ENCODE assay signal across 1 cellular context in the genomic region with DNA sequence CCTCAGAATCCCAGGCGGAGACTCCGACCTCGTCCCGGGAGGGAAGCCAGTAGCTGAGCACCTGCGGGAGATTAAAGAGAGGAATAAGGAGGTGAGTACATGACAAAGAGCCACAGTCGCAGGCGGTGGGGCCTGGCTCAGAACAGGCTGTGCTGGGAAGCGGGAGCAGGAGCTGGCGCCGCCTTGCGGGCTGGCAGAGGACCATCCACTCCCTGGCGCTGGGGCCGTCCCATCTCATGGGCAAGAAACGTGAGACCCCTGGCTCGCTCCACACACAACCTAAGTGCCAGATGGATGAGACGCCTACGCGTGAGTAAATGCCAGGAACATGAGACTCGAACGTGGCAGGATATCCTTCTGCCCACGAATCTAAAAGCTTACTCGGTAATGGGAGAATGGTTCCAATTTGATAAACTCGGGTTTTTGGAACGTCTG.
A peak's percentile ranks its signal among the peaks of the same experiment; 100 is the strongest.
TF ChIP-seq lines count a peak whose summit lies in the region.

No MANE protein-coding gene starts in this region.

TF ChIP-seq in H1, 55 proteins besides CTCF, POLR2A, EP300 and RAD21:
- peak; percentile 48; the same call in 1 of the 2 replicates for TF ChIP-seq POLR2AphosphoS5 (IDR thresholded peaks at IDR 0.05; ENCODE audit: low read depth, low read length)
- TF ChIP-seq JUND (IDR thresholded peaks at IDR 0.05; ENCODE audit: low read length), result peak; percentile 41; the same call in 1 of the 2 replicates
- no peak for TF ChIP-seq RXRA (IDR thresholded peaks at IDR 0.05; ENCODE audit: insufficient read depth, low read depth, low read length)
- TF ChIP-seq, protein P1, sequence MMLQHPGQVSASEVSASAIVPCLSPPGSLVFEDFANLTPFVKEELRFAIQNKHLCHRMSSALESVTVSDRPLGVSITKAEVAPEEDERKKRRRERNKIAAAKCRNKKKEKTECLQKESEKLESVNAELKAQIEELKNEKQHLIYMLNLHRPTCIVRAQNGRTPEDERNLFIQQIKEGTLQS (IDR thresholded peaks at IDR 0.05; ENCODE audit: insufficient read depth, low read depth, low read length), result no peak
- no peak for TF ChIP-seq RNF2 (IDR thresholded peaks at IDR 0.05; ENCODE audit: borderline replicate concordance, low read depth, low read length, missing control alignments, poor library complexity, severe bottlenecking)
- no peak for TF ChIP-seq MAFK (IDR thresholded peaks at IDR 0.05; ENCODE audit: low read depth, low read length)
- no peak for TF ChIP-seq HDAC6 (IDR thresholded peaks at IDR 0.05; ENCODE audit: low read depth, low read length)
- peak; percentile 60; the same call in 1 of the 2 replicates for TF ChIP-seq YY1 (IDR thresholded peaks at IDR 0.05; ENCODE audit: low read depth, low read length)
- TF ChIP-seq, protein P2, sequence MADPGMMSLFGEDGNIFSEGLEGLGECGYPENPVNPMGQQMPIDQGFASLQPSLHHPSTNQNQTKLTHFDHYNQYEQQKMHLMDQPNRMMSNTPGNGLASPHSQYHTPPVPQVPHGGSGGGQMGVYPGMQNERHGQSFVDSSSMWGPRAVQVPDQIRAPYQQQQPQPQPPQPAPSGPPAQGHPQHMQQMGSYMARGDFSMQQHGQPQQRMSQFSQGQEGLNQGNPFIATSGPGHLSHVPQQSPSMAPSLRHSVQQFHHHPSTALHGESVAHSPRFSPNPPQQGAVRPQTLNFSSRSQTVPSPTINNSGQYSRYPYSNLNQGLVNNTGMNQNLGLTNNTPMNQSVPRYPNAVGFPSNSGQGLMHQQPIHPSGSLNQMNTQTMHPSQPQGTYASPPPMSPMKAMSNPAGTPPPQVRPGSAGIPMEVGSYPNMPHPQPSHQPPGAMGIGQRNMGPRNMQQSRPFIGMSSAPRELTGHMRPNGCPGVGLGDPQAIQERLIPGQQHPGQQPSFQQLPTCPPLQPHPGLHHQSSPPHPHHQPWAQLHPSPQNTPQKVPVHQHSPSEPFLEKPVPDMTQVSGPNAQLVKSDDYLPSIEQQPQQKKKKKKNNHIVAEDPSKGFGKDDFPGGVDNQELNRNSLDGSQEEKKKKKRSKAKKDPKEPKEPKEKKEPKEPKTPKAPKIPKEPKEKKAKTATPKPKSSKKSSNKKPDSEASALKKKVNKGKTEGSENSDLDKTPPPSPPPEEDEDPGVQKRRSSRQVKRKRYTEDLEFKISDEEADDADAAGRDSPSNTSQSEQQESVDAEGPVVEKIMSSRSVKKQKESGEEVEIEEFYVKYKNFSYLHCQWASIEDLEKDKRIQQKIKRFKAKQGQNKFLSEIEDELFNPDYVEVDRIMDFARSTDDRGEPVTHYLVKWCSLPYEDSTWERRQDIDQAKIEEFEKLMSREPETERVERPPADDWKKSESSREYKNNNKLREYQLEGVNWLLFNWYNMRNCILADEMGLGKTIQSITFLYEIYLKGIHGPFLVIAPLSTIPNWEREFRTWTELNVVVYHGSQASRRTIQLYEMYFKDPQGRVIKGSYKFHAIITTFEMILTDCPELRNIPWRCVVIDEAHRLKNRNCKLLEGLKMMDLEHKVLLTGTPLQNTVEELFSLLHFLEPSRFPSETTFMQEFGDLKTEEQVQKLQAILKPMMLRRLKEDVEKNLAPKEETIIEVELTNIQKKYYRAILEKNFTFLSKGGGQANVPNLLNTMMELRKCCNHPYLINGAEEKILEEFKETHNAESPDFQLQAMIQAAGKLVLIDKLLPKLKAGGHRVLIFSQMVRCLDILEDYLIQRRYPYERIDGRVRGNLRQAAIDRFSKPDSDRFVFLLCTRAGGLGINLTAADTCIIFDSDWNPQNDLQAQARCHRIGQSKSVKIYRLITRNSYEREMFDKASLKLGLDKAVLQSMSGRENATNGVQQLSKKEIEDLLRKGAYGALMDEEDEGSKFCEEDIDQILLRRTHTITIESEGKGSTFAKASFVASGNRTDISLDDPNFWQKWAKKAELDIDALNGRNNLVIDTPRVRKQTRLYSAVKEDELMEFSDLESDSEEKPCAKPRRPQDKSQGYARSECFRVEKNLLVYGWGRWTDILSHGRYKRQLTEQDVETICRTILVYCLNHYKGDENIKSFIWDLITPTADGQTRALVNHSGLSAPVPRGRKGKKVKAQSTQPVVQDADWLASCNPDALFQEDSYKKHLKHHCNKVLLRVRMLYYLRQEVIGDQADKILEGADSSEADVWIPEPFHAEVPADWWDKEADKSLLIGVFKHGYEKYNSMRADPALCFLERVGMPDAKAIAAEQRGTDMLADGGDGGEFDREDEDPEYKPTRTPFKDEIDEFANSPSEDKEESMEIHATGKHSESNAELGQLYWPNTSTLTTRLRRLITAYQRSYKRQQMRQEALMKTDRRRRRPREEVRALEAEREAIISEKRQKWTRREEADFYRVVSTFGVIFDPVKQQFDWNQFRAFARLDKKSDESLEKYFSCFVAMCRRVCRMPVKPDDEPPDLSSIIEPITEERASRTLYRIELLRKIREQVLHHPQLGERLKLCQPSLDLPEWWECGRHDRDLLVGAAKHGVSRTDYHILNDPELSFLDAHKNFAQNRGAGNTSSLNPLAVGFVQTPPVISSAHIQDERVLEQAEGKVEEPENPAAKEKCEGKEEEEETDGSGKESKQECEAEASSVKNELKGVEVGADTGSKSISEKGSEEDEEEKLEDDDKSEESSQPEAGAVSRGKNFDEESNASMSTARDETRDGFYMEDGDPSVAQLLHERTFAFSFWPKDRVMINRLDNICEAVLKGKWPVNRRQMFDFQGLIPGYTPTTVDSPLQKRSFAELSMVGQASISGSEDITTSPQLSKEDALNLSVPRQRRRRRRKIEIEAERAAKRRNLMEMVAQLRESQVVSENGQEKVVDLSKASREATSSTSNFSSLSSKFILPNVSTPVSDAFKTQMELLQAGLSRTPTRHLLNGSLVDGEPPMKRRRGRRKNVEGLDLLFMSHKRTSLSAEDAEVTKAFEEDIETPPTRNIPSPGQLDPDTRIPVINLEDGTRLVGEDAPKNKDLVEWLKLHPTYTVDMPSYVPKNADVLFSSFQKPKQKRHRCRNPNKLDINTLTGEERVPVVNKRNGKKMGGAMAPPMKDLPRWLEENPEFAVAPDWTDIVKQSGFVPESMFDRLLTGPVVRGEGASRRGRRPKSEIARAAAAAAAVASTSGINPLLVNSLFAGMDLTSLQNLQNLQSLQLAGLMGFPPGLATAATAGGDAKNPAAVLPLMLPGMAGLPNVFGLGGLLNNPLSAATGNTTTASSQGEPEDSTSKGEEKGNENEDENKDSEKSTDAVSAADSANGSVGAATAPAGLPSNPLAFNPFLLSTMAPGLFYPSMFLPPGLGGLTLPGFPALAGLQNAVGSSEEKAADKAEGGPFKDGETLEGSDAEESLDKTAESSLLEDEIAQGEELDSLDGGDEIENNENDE (IDR thresholded peaks at IDR 0.05; ENCODE audit: insufficient replicate concordance, low read length), result no peak
- no peak for TF ChIP-seq CBX5 (IDR thresholded peaks at IDR 0.05; ENCODE audit: low read depth, low read length)
- 0 out of 2 replicates have a peak, but pooled peaks have one; percentile 42 for TF ChIP-seq SP1 (IDR thresholded peaks at IDR 0.05; ENCODE audit: low read depth, low read length)
- TF ChIP-seq POU5F1 (IDR thresholded peaks at IDR 0.05; ENCODE audit: low read depth, low read length), result no peak
- no peak for TF ChIP-seq SP2 (IDR thresholded peaks at IDR 0.05; ENCODE audit: low read length)
- TF ChIP-seq SUZ12 (IDR thresholded peaks at IDR 0.05; ENCODE audit: low read length), result no peak
- TF ChIP-seq E2F6 (IDR thresholded peaks at IDR 0.05), result peak; percentile 77
- no peak for TF ChIP-seq CREB1 (IDR thresholded peaks at IDR 0.05)
- TF ChIP-seq CTBP2 (IDR thresholded peaks at IDR 0.05; ENCODE audit: borderline replicate concordance, insufficient read depth, insufficient read length, low read length), result peak; percentile 73
- TF ChIP-seq TBP (IDR thresholded peaks at IDR 0.05; ENCODE audit: low read depth, low read length), result peak; percentile 67; the same call in 1 of the 2 replicates
- TF ChIP-seq RFX5 (IDR thresholded peaks at IDR 0.05; ENCODE audit: borderline replicate concordance, low read depth, low read length), result no peak
- TF ChIP-seq SP4 (IDR thresholded peaks at IDR 0.05; ENCODE audit: low read length), result no peak
- peak; percentile 77; the same call in 1 of the 2 replicates for TF ChIP-seq GABPA (IDR thresholded peaks at IDR 0.05; ENCODE audit: borderline replicate concordance, insufficient read depth, low read length)
- TF ChIP-seq CHD1 (IDR thresholded peaks at IDR 0.05; ENCODE audit: low read depth, low read length), result no peak
- no peak for TF ChIP-seq CEBPB (IDR thresholded peaks at IDR 0.05; ENCODE audit: low read depth, low read length)
- no peak for TF ChIP-seq CHD2 (IDR thresholded peaks at IDR 0.05; ENCODE audit: low read length)
- no peak for TF ChIP-seq JUN (IDR thresholded peaks at IDR 0.05; ENCODE audit: low read depth, low read length)
- TF ChIP-seq TAF1 (IDR thresholded peaks at IDR 0.05; ENCODE audit: low read depth, low read length), result peak; percentile 52; the same call in 1 of the 2 replicates
- TF ChIP-seq, protein P3, sequence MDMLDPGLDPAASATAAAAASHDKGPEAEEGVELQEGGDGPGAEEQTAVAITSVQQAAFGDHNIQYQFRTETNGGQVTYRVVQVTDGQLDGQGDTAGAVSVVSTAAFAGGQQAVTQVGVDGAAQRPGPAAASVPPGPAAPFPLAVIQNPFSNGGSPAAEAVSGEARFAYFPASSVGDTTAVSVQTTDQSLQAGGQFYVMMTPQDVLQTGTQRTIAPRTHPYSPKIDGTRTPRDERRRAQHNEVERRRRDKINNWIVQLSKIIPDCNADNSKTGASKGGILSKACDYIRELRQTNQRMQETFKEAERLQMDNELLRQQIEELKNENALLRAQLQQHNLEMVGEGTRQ (IDR thresholded peaks at IDR 0.05; ENCODE audit: low read length), result no peak
- peak; percentile 58 for TF ChIP-seq MAX (IDR thresholded peaks at IDR 0.05)
- TF ChIP-seq BCL11A (IDR thresholded peaks at IDR 0.05; ENCODE audit: low read depth in 2 of 2, low read length in 2 of 2), result no peak
- TF ChIP-seq TCF12 (IDR thresholded peaks at IDR 0.05; ENCODE audit: low read depth, low read length), result peak; percentile 89
- TF ChIP-seq NRF1 (IDR thresholded peaks at IDR 0.05; ENCODE audit: low read depth, low read length), result no peak
- no peak for TF ChIP-seq SAP30 (IDR thresholded peaks at IDR 0.05; ENCODE audit: insufficient read depth, insufficient replicate concordance, low read length)
- no peak for TF ChIP-seq RBBP5 (IDR thresholded peaks at IDR 0.05; ENCODE audit: borderline replicate concordance, low read depth, low read length)
- no peak for TF ChIP-seq PHF8 (conservative IDR thresholded peaks at IDR 0.05; ENCODE audit: low read depth, low read length)
- TF ChIP-seq SIN3A (conservative IDR thresholded peaks at IDR 0.05 in 1 of 2, IDR thresholded peaks at IDR 0.05 in 1 of 2; ENCODE audit: low read depth in 1 of 2, low read length in 2 of 2), result 0 out of 4 replicates have a peak, but pooled peaks of 1 of the 2 experiments have one; percentile 63
- no peak for TF ChIP-seq ASH2L (IDR thresholded peaks at IDR 0.05; ENCODE audit: low read length)
- 0 out of 4 replicates have a peak, but pooled peaks of 1 of the 2 experiments have one; percentile 52 for TF ChIP-seq HDAC2 (IDR thresholded peaks at IDR 0.05; ENCODE audit: borderline replicate concordance in 1 of 2, low read depth in 2 of 2, low read length in 2 of 2)
- no peak for TF ChIP-seq TAF7 (optimal IDR thresholded peaks at IDR 0.05; ENCODE audit: borderline replicate concordance, low read depth, low read length)
- no peak for TF ChIP-seq GTF2F1 (IDR thresholded peaks at IDR 0.05; ENCODE audit: borderline replicate concordance, low read depth, low read length)
